In the genomic region with DNA sequence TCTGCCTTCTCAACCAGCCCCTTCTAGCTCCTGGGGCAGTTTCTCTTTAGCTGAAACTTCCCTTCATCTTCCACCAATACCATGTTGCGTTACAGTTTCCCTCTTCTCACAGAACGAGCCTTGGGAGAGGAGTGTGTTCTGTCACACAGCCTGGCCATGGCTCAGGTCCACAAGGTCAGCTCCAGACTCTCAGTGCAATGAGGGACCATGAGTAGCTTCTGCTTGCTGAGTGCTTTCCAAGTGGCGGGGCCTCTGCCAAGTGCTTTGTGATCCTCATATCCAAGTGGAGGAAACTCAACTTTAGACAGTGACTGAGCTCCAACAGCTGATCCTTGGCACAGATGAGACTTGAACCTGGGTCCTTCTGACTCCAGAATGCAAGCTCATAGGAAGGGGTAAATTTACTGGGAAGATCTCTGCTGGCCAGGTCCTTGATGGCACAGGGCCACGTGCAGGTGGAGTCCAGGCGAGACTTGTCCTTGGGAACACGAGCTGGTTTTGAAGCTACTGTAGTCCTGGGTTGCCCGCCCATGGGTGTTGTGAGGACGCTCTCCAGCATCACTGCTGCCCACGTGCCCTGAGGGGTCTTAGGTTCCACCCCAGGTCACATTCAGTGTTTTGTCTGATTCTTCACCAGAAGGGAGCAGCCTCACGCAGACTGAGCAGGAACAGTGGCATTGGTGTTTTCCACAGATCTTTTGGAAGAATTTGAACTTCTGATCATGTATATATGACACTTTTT, we compare ENCODE assay signal across 27 cellular contexts.
"Had no signal": no experiment of that assay in that cellular context is flagged by ENCODE, and none has a peak within 500 bp of the region (broad histone marks: within the 10 kb centered on the region; RNA-seq: fewer than 3 reads in every experiment).

No MANE protein-coding gene starts in this region.

- H3K27ac ChIP-seq: adrenal gland, Peyer's patch, RWPE1, SJSA1 had no signal

- H3K36me3 ChIP-seq: adrenal gland, MG63, Peyer's patch, SJSA1 had no signal

- H3K9me3 ChIP-seq: adrenal gland had no signal

- H3K27ac Mint-ChIP-seq: activated B cell treated with CpG ODN at 0.5 μM for 24 hours; activated CD4-positive, alpha-beta memory T cell treated with anti-CD3 and anti-CD28 coated beads, Interleukin-2, amount 10 ng/mL, durations not matched to agents 7 days and 5 days; activated naive CD8-positive, alpha-beta T cell treated with anti-CD3 and anti-CD28 coated beads, Interleukin-2, amount 10 ng/mL, durations not matched to agents 7 days and 5 days; activated T-helper 17 cell treated with anti-CD3 and anti-CD28 coated beads, Interleukin-2, amount 50 U/mL, for 72 hours; T-helper 1 cell treated with Interleukin-12 subunit alpha and Interleukin-12 subunit beta and Interleukin-4 antibody, amounts not matched to agents 30 μg/mL and 1 μg/mL, for 36 hours had no signal

- H3K4me3 ChIP-seq: adrenal gland, MG63, Peyer's patch, SJSA1 had no signal

- H3K4me1 Mint-ChIP-seq: activated B cell treated with CpG ODN at 0.5 μM for 24 hours; activated CD4-positive, alpha-beta memory T cell treated with anti-CD3 and anti-CD28 coated beads, Interleukin-2, amount 10 ng/mL, durations not matched to agents 7 days and 5 days; activated naive CD8-positive, alpha-beta T cell treated with anti-CD3 and anti-CD28 coated beads, Interleukin-2, amount 10 ng/mL, durations not matched to agents 7 days and 5 days; activated T-helper 17 cell treated with anti-CD3 and anti-CD28 coated beads, Interleukin-2, amount 50 U/mL, for 72 hours had no signal

- H3K27me3 Mint-ChIP-seq: activated B cell treated with CpG ODN at 0.5 μM for 24 hours; activated CD4-positive, alpha-beta memory T cell treated with anti-CD3 and anti-CD28 coated beads, Interleukin-2, amount 10 ng/mL, durations not matched to agents 7 days and 5 days; activated naive CD8-positive, alpha-beta T cell treated with anti-CD3 and anti-CD28 coated beads, Interleukin-2, amount 10 ng/mL, durations not matched to agents 7 days and 5 days; activated T-helper 17 cell treated with anti-CD3 and anti-CD28 coated beads, Interleukin-2, amount 50 U/mL, for 72 hours had no signal

- H3K4me1 ChIP-seq: adrenal gland, Peyer's patch, SJSA1 had no signal

- DNase-seq: activated B cell treated with CpG ODN at 0.5 μM for 24 hours; activated CD4-positive, alpha-beta memory T cell treated with anti-CD3 and anti-CD28 coated beads, Interleukin-2, amount 10 ng/mL, durations not matched to agents 7 days and 5 days; activated CD4-positive, alpha-beta T cell treated with anti-CD3 and anti-CD28 coated beads for 1 hour; activated CD4-positive, alpha-beta T cell treated with anti-CD3 and anti-CD28 coated beads, Interleukin-2, amount 50 U/mL, for 1 hour; activated naive CD4-positive, alpha-beta T cell treated with anti-CD3 and anti-CD28 coated beads, Interleukin-2, amount 50 U/mL, for 16 hours; activated naive CD8-positive, alpha-beta T cell treated with anti-CD3 and anti-CD28 coated beads, Interleukin-2, amount 10 ng/mL, durations not matched to agents 7 days and 5 days; activated T-cell treated with anti-CD3 and anti-CD28 coated beads for 4 hours; activated T-cell treated with anti-CD3 and anti-CD28 coated beads, Interleukin-2, amount 50 U/mL, for 48 hours; anterior cingulate cortex; MG63; MV-4-11; NCI-H1092 treated with DMSO at 0.1 percent for 48 hours; NCI-H1417 treated with DMSO at 0.1 percent for 48 hours; NCI-H1694; NCI-H2029; NCI-H2107; NCI-H345; NCI-H510A; NCI-H69; SHP77; T-helper 9 cell had no signal

- H3K4me3 Mint-ChIP-seq: activated B cell treated with CpG ODN at 0.5 μM for 24 hours; activated CD4-positive, alpha-beta memory T cell treated with anti-CD3 and anti-CD28 coated beads, Interleukin-2, amount 10 ng/mL, durations not matched to agents 7 days and 5 days; activated naive CD8-positive, alpha-beta T cell treated with anti-CD3 and anti-CD28 coated beads, Interleukin-2, amount 10 ng/mL, durations not matched to agents 7 days and 5 days; activated T-helper 17 cell treated with anti-CD3 and anti-CD28 coated beads, Interleukin-2, amount 50 U/mL, for 72 hours; T-helper 1 cell treated with Interleukin-12 subunit alpha and Interleukin-12 subunit beta and Interleukin-4 antibody, amounts not matched to agents 30 μg/mL and 1 μg/mL, for 36 hours had no signal

- ATAC-seq: activated T-helper 17 cell treated with anti-CD3 and anti-CD28 coated beads, Interleukin-2, amount 50 U/mL, for 72 hours had no signal

- H3K27me3 ChIP-seq: adrenal gland, MG63, Peyer's patch, SJSA1 had no signal
